Comparison of ENCODE assay signal across 37 cellular contexts in genomic region chr17:8282345-8282744, GRCh38. TPM values are rescaled to one million over a fixed set of nuclear protein-coding genes. Genes with fewer than 3 reads are reported as not detected.
"Had no signal": no experiment of that assay in that cellular context is flagged by ENCODE, and none has a peak within 500 bp of the region (broad histone marks: within the 10 kb centered on the region; RNA-seq: fewer than 3 reads in every experiment).

No MANE protein-coding gene starts in this region.

- ATAC-seq: activated CD4-positive, alpha-beta T cell treated with anti-CD3 and anti-CD28 coated beads for 36 hours; activated T-cell treated with anti-CD3 and anti-CD28 coated beads, Interleukin-2, amount 50 U/mL, for 72 hours; activated T-helper 17 cell treated with anti-CD3 and anti-CD28 coated beads, Interleukin-2, amount 50 U/mL, for 72 hours; effector memory CD8-positive, alpha-beta T cell; foreskin keratinocyte; gastrocnemius medialis; heart left ventricle had no signal

- H3K4me3 Mint-ChIP-seq: activated CD4-positive, alpha-beta memory T cell treated with anti-CD3 and anti-CD28 coated beads, Interleukin-2, amount 10 ng/mL, durations not matched to agents 7 days and 5 days; activated CD4-positive, alpha-beta T cell treated with anti-CD3 and anti-CD28 coated beads for 36 hours; activated CD4-positive, alpha-beta T cell treated with anti-CD3 and anti-CD28 coated beads, Interleukin-2, amount 10 ng/mL, durations not matched to agents 24 days and 14 days; activated naive CD8-positive, alpha-beta T cell; activated T-cell treated with anti-CD3 and anti-CD28 coated beads, Interleukin-2, amount 50 U/mL, for 24 hours; activated T-cell treated with anti-CD3 and anti-CD28 coated beads, Interleukin-2, amount 50 U/mL, for 72 hours; activated T-helper 17 cell treated with anti-CD3 and anti-CD28 coated beads, Interleukin-2, amount 50 U/mL, for 72 hours; effector memory CD8-positive, alpha-beta T cell; T-helper 2 cell treated with Interferon-gamma antibody and Interleukin-4, amounts not matched to agents 5 μg/mL and 100 μg/mL, for 36 hours had no signal

- H3K27ac ChIP-seq: brain microvascular endothelial cell, esophagus muscularis mucosa, foreskin keratinocyte, gastrocnemius medialis, heart left ventricle, WERI-Rb-1 had no signal

- H3K27me3 ChIP-seq: brain microvascular endothelial cell, esophagus muscularis mucosa, foreskin keratinocyte, gastrocnemius medialis, heart left ventricle had no signal

- H3K36me3 ChIP-seq: brain microvascular endothelial cell, esophagus muscularis mucosa, gastrocnemius medialis, heart left ventricle, WERI-Rb-1 had no signal

- H3K4me3 ChIP-seq: esophagus muscularis mucosa, gastrocnemius medialis, heart left ventricle had no signal

- H3K9me3 ChIP-seq: esophagus muscularis mucosa, gastrocnemius medialis, heart left ventricle had no signal

- FAIRE-seq: astrocyte, bronchial epithelial cell, colon had no signal

- H3K27ac Mint-ChIP-seq: activated CD4-positive, alpha-beta T cell treated with anti-CD3 and anti-CD28 coated beads for 36 hours; activated CD4-positive, alpha-beta T cell treated with anti-CD3 and anti-CD28 coated beads, Interleukin-2, amount 10 ng/mL, durations not matched to agents 24 days and 14 days; activated naive CD8-positive, alpha-beta T cell; activated T-cell treated with anti-CD3 and anti-CD28 coated beads, Interleukin-2, amount 50 U/mL, for 24 hours; activated T-cell treated with anti-CD3 and anti-CD28 coated beads, Interleukin-2, amount 50 U/mL, for 72 hours; activated T-helper 17 cell treated with anti-CD3 and anti-CD28 coated beads, Interleukin-2, amount 50 U/mL, for 72 hours had no signal

- H3K9me3 Mint-ChIP-seq: activated CD4-positive, alpha-beta memory T cell treated with anti-CD3 and anti-CD28 coated beads, Interleukin-2, amount 10 ng/mL, durations not matched to agents 7 days and 5 days; activated CD4-positive, alpha-beta T cell treated with anti-CD3 and anti-CD28 coated beads, Interleukin-2, amount 10 ng/mL, durations not matched to agents 24 days and 14 days; activated T-cell treated with anti-CD3 and anti-CD28 coated beads, Interleukin-2, amount 50 U/mL, for 24 hours; activated T-cell treated with anti-CD3 and anti-CD28 coated beads, Interleukin-2, amount 50 U/mL, for 72 hours; activated T-helper 17 cell treated with anti-CD3 and anti-CD28 coated beads, Interleukin-2, amount 50 U/mL, for 72 hours; effector memory CD8-positive, alpha-beta T cell; T-helper 2 cell treated with Interferon-gamma antibody and Interleukin-4, amounts not matched to agents 5 μg/mL and 100 μg/mL, for 36 hours had no signal

- H3K27me3 Mint-ChIP-seq: activated CD4-positive, alpha-beta memory T cell treated with anti-CD3 and anti-CD28 coated beads, Interleukin-2, amount 10 ng/mL, durations not matched to agents 7 days and 5 days; activated CD4-positive, alpha-beta T cell treated with anti-CD3 and anti-CD28 coated beads for 36 hours; activated CD4-positive, alpha-beta T cell treated with anti-CD3 and anti-CD28 coated beads, Interleukin-2, amount 10 ng/mL, durations not matched to agents 24 days and 14 days; activated naive CD8-positive, alpha-beta T cell; activated T-cell treated with anti-CD3 and anti-CD28 coated beads, Interleukin-2, amount 50 U/mL, for 24 hours; activated T-helper 17 cell treated with anti-CD3 and anti-CD28 coated beads, Interleukin-2, amount 50 U/mL, for 72 hours had no signal

- H3K36me3 Mint-ChIP-seq: activated naive CD8-positive, alpha-beta T cell had no signal

- DNase-seq: activated CD4-positive, alpha-beta memory T cell treated with anti-CD3 and anti-CD28 coated beads, Interleukin-2, amount 10 ng/mL, durations not matched to agents 7 days and 5 days; activated CD4-positive, alpha-beta T cell treated with anti-CD3 and anti-CD28 coated beads for 36 hours; activated CD4-positive, alpha-beta T cell treated with anti-CD3 and anti-CD28 coated beads, Interleukin-2, amount 10 ng/mL, durations not matched to agents 24 days and 14 days; activated CD4-positive, alpha-beta T cell treated with anti-CD3 and anti-CD28 coated beads, Interleukin-2, amount 50 U/mL, for 4 hours; activated CD4-positive, CD25-positive, alpha-beta regulatory T cell; activated CD4-positive, CD25-positive, alpha-beta regulatory T cell treated with anti-CD3 and anti-CD28 coated beads, Interleukin-2, amount 50 U/mL, for 72 hours; activated CD8-positive, alpha-beta memory T cell treated with anti-CD3 and anti-CD28 coated beads, Interleukin-2, amount 50 U/mL, for 48 hours; activated effector memory CD4-positive, alpha-beta T cell treated with Interleukin-2 at 50 U/mL for 16 hours; activated gamma-delta T cell treated with Interleukin-2 at 50 U/mL for 16 hours; activated naive CD4-positive, alpha-beta T cell treated with anti-CD3 and anti-CD28 coated beads, Interleukin-2, amount 50 U/mL, for 16 hours; activated naive CD4-positive, alpha-beta T cell treated with Interleukin-2 at 50 U/mL for 16 hours; activated T-cell treated with anti-CD3 and anti-CD28 coated beads for 4 hours; activated T-cell treated with anti-CD3 and anti-CD28 coated beads, Interleukin-2, amount 50 U/mL, for 24 hours; activated T-cell treated with anti-CD3 and anti-CD28 coated beads, Interleukin-2, amount 50 U/mL, for 72 hours; amniotic stem cell; anterior cingulate cortex; brain microvascular endothelial cell; cortex of kidney; dermis blood vessel endothelial cell; effector CD4-positive, alpha-beta T cell; effector memory CD8-positive, alpha-beta T cell; erythroblast; foreskin keratinocyte; gastrocnemius medialis; glutamatergic neuron; heart left ventricle; T1000; WERI-Rb-1 had no signal

- H3K4me1 ChIP-seq: esophagus muscularis mucosa, foreskin keratinocyte, heart left ventricle had no signal

RNA-seq across cellular contexts. Expression of gene ARHGEF15, which starts 27.7 kb away (rescaled TPM):
- total RNA-seq: activated CD4-positive, alpha-beta memory T cell treated with anti-CD3 and anti-CD28 coated beads, Interleukin-2, amount 10 ng/mL, durations not matched to agents 7 days and 5 days; activated CD4-positive, alpha-beta T cell treated with anti-CD3 and anti-CD28 coated beads for 36 hours; activated CD4-positive, alpha-beta T cell treated with anti-CD3 and anti-CD28 coated beads, Interleukin-2, amount 10 ng/mL, durations not matched to agents 24 days and 14 days; activated T-cell treated with anti-CD3 and anti-CD28 coated beads, Interleukin-2, amount 50 U/mL, for 72 hours; activated T-helper 17 cell treated with anti-CD3 and anti-CD28 coated beads, Interleukin-2, amount 50 U/mL, for 72 hours; bronchial epithelial cell; chondrocyte; foreskin keratinocyte; T-helper 1 cell treated with Interleukin-12 subunit alpha and Interleukin-12 subunit beta and Interleukin-4 antibody, amounts not matched to agents 30 ng/mL and 1 ng/mL, for 36 hours had no signal
- polyA plus RNA-seq: foreskin keratinocyte had no signal
